In the genomic region with DNA sequence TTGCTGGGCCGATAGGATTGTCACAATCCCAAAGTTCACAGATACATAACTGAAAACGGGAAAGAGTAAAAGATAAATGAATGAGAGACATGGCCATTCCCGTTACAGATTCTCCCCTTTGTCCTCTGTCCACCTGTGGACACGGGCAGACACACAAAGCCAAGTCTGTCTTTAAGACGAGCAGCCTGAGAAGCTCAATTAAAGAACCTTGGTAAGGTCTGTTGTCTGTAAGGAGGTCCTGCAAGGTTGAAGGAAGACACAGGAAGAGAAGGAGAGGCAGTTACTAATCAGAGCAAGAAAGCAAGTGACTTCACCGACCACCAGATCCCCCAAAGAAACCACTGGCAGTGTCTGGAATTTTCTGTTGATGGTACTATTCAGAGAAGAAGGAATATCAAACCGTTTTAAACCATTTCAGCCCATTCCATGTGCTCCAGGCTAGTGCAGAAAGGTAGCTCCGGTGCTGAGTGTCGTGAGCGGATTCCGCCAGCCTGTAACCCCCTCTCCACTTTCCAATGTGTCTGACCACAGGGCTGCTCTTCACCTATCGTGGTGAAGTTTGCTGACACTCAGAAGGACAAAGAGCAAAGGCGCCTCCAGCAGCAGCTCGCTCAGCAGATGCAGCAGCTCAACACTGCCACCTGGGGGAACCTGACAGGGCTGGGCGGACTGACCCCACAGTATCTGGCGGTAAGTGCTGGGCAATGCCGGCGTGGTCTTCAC, we compare ENCODE assay signal across 1 cellular context.
TF ChIP-seq lines count a peak whose summit lies in the region.

No MANE protein-coding gene starts in this region.

TF ChIP-seq in HepG2, 621 proteins besides CTCF, POLR2A, EP300 and RAD21 (continued from another document):
- TF ChIP-seq, protein P1, sequence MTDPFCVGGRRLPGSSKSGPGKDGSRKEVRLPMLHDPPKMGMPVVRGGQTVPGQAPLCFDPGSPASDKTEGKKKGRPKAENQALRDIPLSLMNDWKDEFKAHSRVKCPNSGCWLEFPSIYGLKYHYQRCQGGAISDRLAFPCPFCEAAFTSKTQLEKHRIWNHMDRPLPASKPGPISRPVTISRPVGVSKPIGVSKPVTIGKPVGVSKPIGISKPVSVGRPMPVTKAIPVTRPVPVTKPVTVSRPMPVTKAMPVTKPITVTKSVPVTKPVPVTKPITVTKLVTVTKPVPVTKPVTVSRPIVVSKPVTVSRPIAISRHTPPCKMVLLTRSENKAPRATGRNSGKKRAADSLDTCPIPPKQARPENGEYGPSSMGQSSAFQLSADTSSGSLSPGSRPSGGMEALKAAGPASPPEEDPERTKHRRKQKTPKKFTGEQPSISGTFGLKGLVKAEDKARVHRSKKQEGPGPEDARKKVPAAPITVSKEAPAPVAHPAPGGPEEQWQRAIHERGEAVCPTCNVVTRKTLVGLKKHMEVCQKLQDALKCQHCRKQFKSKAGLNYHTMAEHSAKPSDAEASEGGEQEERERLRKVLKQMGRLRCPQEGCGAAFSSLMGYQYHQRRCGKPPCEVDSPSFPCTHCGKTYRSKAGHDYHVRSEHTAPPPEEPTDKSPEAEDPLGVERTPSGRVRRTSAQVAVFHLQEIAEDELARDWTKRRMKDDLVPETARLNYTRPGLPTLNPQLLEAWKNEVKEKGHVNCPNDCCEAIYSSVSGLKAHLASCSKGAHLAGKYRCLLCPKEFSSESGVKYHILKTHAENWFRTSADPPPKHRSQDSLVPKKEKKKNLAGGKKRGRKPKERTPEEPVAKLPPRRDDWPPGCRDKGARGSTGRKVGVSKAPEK (CRISPR knock-in tag; IDR thresholded peaks at IDR 0.05; ENCODE audit: borderline replicate concordance), result 0 out of 2 replicates have a peak, but pooled peaks have one; percentile 60
- peak; percentile 67; the same call in 1 of the 2 replicates for TF ChIP-seq KDM2A (CRISPR knock-in tag; IDR thresholded peaks at IDR 0.05; ENCODE audit: borderline replicate concordance, low read depth)
- peak; percentile 45 for TF ChIP-seq YY1 (IDR thresholded peaks at IDR 0.05; ENCODE audit: insufficient read depth, insufficient replicate concordance, low read depth, low read length)
- TF ChIP-seq MYNN (CRISPR knock-in tag; IDR thresholded peaks at IDR 0.05; ENCODE audit: low read depth), result 0 out of 2 replicates have a peak, but pooled peaks have one; percentile 23
- no peak for TF ChIP-seq TAF1 (CRISPR knock-in tag; IDR thresholded peaks at IDR 0.05)
- peak; percentile 43; the same call in 1 of the 2 replicates for TF ChIP-seq GABPB1 (CRISPR knock-in tag; IDR thresholded peaks at IDR 0.05)
